Comparison of ENCODE assay signal across 1 cellular context in the genomic region with DNA sequence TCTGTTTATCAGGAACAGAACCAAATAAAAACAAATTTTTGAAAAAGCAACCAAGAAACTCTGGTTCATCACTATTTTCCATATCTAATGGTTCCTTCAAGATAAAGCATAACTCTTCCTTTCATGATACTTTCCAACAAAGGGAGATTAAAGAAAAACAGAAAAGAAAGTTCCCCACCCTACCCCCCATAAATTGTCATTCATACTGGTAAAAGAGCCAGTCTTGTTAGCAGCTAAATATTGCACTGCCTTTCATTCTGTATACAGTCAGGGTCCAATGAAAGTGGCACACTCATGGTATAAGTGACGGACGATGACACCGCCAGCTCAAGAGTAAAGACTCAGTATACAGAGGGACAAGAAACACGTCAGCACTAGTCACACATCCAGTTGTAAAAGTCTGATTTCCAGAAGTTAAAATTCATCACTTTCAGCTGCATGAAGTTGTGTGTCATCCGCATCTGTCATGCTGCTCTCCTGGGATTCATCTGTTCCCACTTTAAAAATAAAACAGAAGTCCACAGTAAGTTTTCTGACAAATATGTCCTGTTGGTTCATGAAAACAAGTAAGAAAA.
TF ChIP-seq lines count a peak whose summit lies in the region.

No MANE protein-coding gene starts in this region.

TF ChIP-seq in HCT116, 20 proteins besides CTCF, POLR2A, EP300 and RAD21 (continued from another document):
- no peak for TF ChIP-seq ZFX (IDR thresholded peaks at IDR 0.05)
- TF ChIP-seq, protein P1, sequence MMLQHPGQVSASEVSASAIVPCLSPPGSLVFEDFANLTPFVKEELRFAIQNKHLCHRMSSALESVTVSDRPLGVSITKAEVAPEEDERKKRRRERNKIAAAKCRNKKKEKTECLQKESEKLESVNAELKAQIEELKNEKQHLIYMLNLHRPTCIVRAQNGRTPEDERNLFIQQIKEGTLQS (IDR thresholded peaks at IDR 0.05), result no peak
- no peak for TF ChIP-seq SP1 (IDR thresholded peaks at IDR 0.05; ENCODE audit: low read depth)
- TF ChIP-seq ZNF274 (IDR thresholded peaks at IDR 0.05; ENCODE audit: low read depth, low read length), result no peak
- TF ChIP-seq, protein P2, sequence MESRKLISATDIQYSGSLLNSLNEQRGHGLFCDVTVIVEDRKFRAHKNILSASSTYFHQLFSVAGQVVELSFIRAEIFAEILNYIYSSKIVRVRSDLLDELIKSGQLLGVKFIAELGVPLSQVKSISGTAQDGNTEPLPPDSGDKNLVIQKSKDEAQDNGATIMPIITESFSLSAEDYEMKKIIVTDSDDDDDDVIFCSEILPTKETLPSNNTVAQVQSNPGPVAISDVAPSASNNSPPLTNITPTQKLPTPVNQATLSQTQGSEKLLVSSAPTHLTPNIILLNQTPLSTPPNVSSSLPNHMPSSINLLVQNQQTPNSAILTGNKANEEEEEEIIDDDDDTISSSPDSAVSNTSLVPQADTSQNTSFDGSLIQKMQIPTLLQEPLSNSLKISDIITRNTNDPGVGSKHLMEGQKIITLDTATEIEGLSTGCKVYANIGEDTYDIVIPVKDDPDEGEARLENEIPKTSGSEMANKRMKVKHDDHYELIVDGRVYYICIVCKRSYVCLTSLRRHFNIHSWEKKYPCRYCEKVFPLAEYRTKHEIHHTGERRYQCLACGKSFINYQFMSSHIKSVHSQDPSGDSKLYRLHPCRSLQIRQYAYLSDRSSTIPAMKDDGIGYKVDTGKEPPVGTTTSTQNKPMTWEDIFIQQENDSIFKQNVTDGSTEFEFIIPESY (IDR thresholded peaks at IDR 0.05; ENCODE audit: extremely low read depth, insufficient replicate concordance, low read length), result no peak
